ENCODE assay signal across 26 cellular contexts in the genomic region with DNA sequence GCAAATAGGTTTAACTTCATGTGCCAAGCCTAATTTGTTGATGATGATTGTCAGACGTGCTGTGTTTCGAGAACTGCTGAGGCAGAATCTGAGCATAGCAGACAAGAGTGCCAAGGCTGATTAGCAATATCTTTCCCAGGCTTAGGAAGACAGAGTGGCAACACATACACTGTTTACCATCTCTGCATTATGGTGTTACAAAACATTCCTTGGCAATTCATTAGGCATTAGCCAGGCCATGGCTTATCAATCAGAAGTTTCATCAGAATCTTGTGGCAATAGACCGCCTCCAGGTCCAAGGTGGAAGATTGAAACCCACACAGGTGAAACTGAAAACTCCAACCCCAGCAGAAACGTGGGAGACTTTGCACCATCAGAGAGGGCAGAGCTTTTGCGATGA.
"Had no signal": no experiment of that assay in that cellular context is flagged by ENCODE, and none has a peak within 500 bp of the region (broad histone marks: within the 10 kb centered on the region; RNA-seq: fewer than 3 reads in every experiment).

No MANE protein-coding gene starts in this region.

- H3K9me3 ChIP-seq: adrenal gland, SJSA1 had no signal

- H3K27me3 ChIP-seq: adrenal gland, SJSA1 had no signal

- DNase-seq: activated CD4-positive, alpha-beta T cell treated with anti-CD3 and anti-CD28 coated beads, Interleukin-2, amount 10 ng/mL, durations not matched to agents 24 days and 14 days; activated CD4-positive, alpha-beta T cell treated with anti-CD3 and anti-CD28 coated beads, Interleukin-2, amount 50 U/mL, for 4 hours; activated CD8-positive, alpha-beta T cell treated with anti-CD3 and anti-CD28 coated beads for 36 hours; activated gamma-delta T cell treated with Interleukin-2 at 50 U/mL for 16 hours; activated naive CD4-positive, alpha-beta T cell treated with anti-CD3 and anti-CD28 coated beads for 36 hours; activated T-cell treated with anti-CD3 and anti-CD28 coated beads, Interleukin-2, amount 50 U/mL, for 1 hour; adrenal gland; caudate nucleus; NCI-H1105; NCI-H1417 treated with DMSO at 0.1 percent for 48 hours; NCI-H187 treated with DMSO at 0.1 percent for 48 hours; NCI-H2081; NCI-H2171 treated with DMSO at 0.1 percent for 48 hours; NCI-H2227 treated with DMSO at 0.1 percent for 48 hours; NCI-H446; NCI-H524; NCI-H69; NCI-H82; SHP77 had no signal

- H3K27ac Mint-ChIP-seq: activated CD4-positive, alpha-beta T cell treated with anti-CD3 and anti-CD28 coated beads, Interleukin-2, amount 10 ng/mL, durations not matched to agents 24 days and 14 days; activated CD8-positive, alpha-beta T cell treated with anti-CD3 and anti-CD28 coated beads for 36 hours; activated naive CD4-positive, alpha-beta T cell treated with anti-CD3 and anti-CD28 coated beads for 36 hours; activated T-helper 1 cell treated with anti-CD3 and anti-CD28 coated beads, Interleukin-12 subunit alpha, Interleukin-12 subunit beta, Interleukin-2, Interleukin-4 antibody, amounts not matched to agents 30 ng/mL and 10 ng/mL and 1 ng/mL, durations not matched to agents 14 hours and 24 hours and 36 hours; brain had no signal

- H3K27ac ChIP-seq: adrenal gland, SJSA1 had no signal

- FAIRE-seq: bronchial epithelial cell, TTC549 had no signal

- H3K4me3 ChIP-seq: adrenal gland, SJSA1 had no signal

- H3K36me3 Mint-ChIP-seq: brain had no signal

- ATAC-seq: activated CD8-positive, alpha-beta T cell treated with anti-CD3 and anti-CD28 coated beads for 36 hours; activated naive CD4-positive, alpha-beta T cell treated with anti-CD3 and anti-CD28 coated beads, Interleukin-2, amount 50 U/mL, for 72 hours; Panc1 had no signal

- H3K4me1 ChIP-seq: adrenal gland, SJSA1 had no signal

- H3K27me3 Mint-ChIP-seq: activated CD4-positive, alpha-beta T cell treated with anti-CD3 and anti-CD28 coated beads, Interleukin-2, amount 10 ng/mL, durations not matched to agents 24 days and 14 days; activated CD8-positive, alpha-beta T cell treated with anti-CD3 and anti-CD28 coated beads for 36 hours had no signal

- H3K4me3 Mint-ChIP-seq: activated CD4-positive, alpha-beta T cell treated with anti-CD3 and anti-CD28 coated beads, Interleukin-2, amount 10 ng/mL, durations not matched to agents 24 days and 14 days; activated CD8-positive, alpha-beta T cell treated with anti-CD3 and anti-CD28 coated beads for 36 hours; activated naive CD4-positive, alpha-beta T cell treated with anti-CD3 and anti-CD28 coated beads for 36 hours; activated T-helper 1 cell treated with anti-CD3 and anti-CD28 coated beads, Interleukin-12 subunit alpha, Interleukin-12 subunit beta, Interleukin-2, Interleukin-4 antibody, amounts not matched to agents 30 ng/mL and 10 ng/mL and 1 ng/mL, durations not matched to agents 14 hours and 24 hours and 36 hours; brain had no signal

- H3K9me3 Mint-ChIP-seq: activated CD8-positive, alpha-beta T cell treated with anti-CD3 and anti-CD28 coated beads for 36 hours had no signal

- H3K4me1 Mint-ChIP-seq: brain had no signal

- H3K36me3 ChIP-seq: adrenal gland, SJSA1 had no signal
